ENCODE assay signal across 8 cellular contexts in genomic region chr3:151282921-151283320, GRCh38. TPM values are rescaled to one million over a fixed set of nuclear protein-coding genes. Genes with fewer than 3 reads are reported as not detected.
DNase-seq lines count a peak whose midpoint lies in the region; ATAC-seq and TF ChIP-seq lines count a peak whose summit lies in the region.

No MANE protein-coding gene starts in this region.

- peak; percentile 88 for ATAC-seq in left lung
- peak; percentile 71 to 78 for ATAC-seq in upper lobe of left lung (ENCODE audit: low FRiP score in 2 of 2)
- ATAC-seq in HG03521 (IDR thresholded peaks at IDR 0.05; ENCODE audit: unreplicated experiment): no peak

- H3K9ac ChIP-seq in OCI-LY3 (ENCODE audit: low read length): no peak overlapping the region

- no peak for DNase-seq in activated naive CD4-positive, alpha-beta T cell treated with anti-CD3 and anti-CD28 coated beads, Interleukin-2, amount 10 ng/mL, durations not matched to agents 7 days and 5 days
- no peak for DNase-seq in activated naive CD4-positive, alpha-beta T cell treated with anti-CD3 and anti-CD28 coated beads, Interleukin-2, amount 50 U/mL, for 16 hours
- DNase-seq in HT-29 (ENCODE audit: low spot score): peak; percentile 85
- DNase-seq in cerebellar cortex (ENCODE audit: low spot score): peak; percentile 61
- DNase-seq in left lung: no peak
- no peak for DNase-seq in upper lobe of left lung

- no peak overlapping the region for H2AFZ ChIP-seq in OCI-LY3 (ENCODE audit: low read depth, low read length)

- intact Hi-C loops in left lung (cut with DNase I): loop anchor here in 1 of 2 donors (2.0 to 5.0 kb wide), 2 partner anchors 56 to 116 kb away; no protein-coding TSS in a partner anchor

- CTCF ChIA-PET in activated naive CD4-positive, alpha-beta T cell treated with anti-CD3 and anti-CD28 coated beads, Interleukin-2, amount 10 ng/mL, durations not matched to agents 7 days and 5 days (lab: Charles Lee): interaction anchor here (0.8 to 8.3 kb wide), 13 partner anchors 14 to 556 kb away, joined by 3 to 201 read pairs (median 4); no protein-coding TSS in a partner anchor

- no peak overlapping the region for H3K4me2 ChIP-seq in OCI-LY3 (ENCODE audit: low read length)

- H3K4me1 Mint-ChIP-seq in activated naive CD4-positive, alpha-beta T cell treated with anti-CD3 and anti-CD28 coated beads, Interleukin-2, amount 10 ng/mL, durations not matched to agents 7 days and 5 days: peaks cover 51% of the 10 kb centered on the region

- peak; percentile 80 for TF ChIP-seq CTCF in OCI-LY3 (IDR thresholded peaks at IDR 0.05; ENCODE audit: low read depth, low read length)
- peak; percentile 40 to 61 for TF ChIP-seq CTCF in left lung (IDR thresholded peaks at IDR 0.05)
- TF ChIP-seq CTCF in upper lobe of left lung (IDR thresholded peaks at IDR 0.05): peak; percentile 29 to 76 (median 62)

- H3K27ac ChIP-seq in OCI-LY3 (ENCODE audit: low read length): no peak overlapping the region
- no peak overlapping the region for H3K27ac ChIP-seq in left lung
- H3K27ac ChIP-seq in upper lobe of left lung: no peak overlapping the region

- no peak for TF ChIP-seq POLR2A in upper lobe of left lung (IDR thresholded peaks at IDR 0.05)

- H3K4me3 ChIP-seq in OCI-LY3 (ENCODE audit: low read length): no peak overlapping the region
- no peak overlapping the region for H3K4me3 ChIP-seq in left lung
- no peak overlapping the region for H3K4me3 ChIP-seq in upper lobe of left lung

- H3K4me3 Mint-ChIP-seq in activated naive CD4-positive, alpha-beta T cell treated with anti-CD3 and anti-CD28 coated beads, Interleukin-2, amount 10 ng/mL, durations not matched to agents 7 days and 5 days: no peak overlapping the region

- H3K9me3 ChIP-seq in OCI-LY3 (ENCODE audit: insufficient read depth, low read length) (no peaks in the 10 kb centered on the region), left lung (no peaks in the 10 kb centered on the region), upper lobe of left lung (no peaks in the 10 kb centered on the region)

- WGBS in upper lobe of left lung, 2 donors: 0 to 3% methylated on average over 1 of the region's 1 CpG

- peaks cover 8% of the 10 kb centered on the region for H3K79me2 ChIP-seq in OCI-LY3 (ENCODE audit: low read length)

- H4K20me1 ChIP-seq in OCI-LY3 (ENCODE audit: insufficient read depth, low read length): no peaks in the 10 kb centered on the region

- no peak for TF ChIP-seq EP300 in upper lobe of left lung (IDR thresholded peaks at IDR 0.05)

- H3K27me3 Mint-ChIP-seq in activated naive CD4-positive, alpha-beta T cell treated with anti-CD3 and anti-CD28 coated beads, Interleukin-2, amount 10 ng/mL, durations not matched to agents 7 days and 5 days: no peaks in the 10 kb centered on the region

- H3K27me3 ChIP-seq in OCI-LY3 (ENCODE audit: low read depth, low read length) (no peaks in the 10 kb centered on the region), left lung (no peaks in the 10 kb centered on the region), upper lobe of left lung (no peaks in the 10 kb centered on the region)

- peaks cover 33% of the 10 kb centered on the region for H3K4me1 ChIP-seq in OCI-LY3 (ENCODE audit: low read length)
- H3K4me1 ChIP-seq in left lung: peaks cover 0 to 20% of the 10 kb centered on the region in 2 donors
- H3K4me1 ChIP-seq in upper lobe of left lung: peaks cover 0 to 7% (median 2%) of the 10 kb centered on the region in 4 donors

- H3K9me3 Mint-ChIP-seq in activated naive CD4-positive, alpha-beta T cell treated with anti-CD3 and anti-CD28 coated beads, Interleukin-2, amount 10 ng/mL, durations not matched to agents 7 days and 5 days: no peaks in the 10 kb centered on the region

- H3K27ac Mint-ChIP-seq in activated naive CD4-positive, alpha-beta T cell treated with anti-CD3 and anti-CD28 coated beads, Interleukin-2, amount 10 ng/mL, durations not matched to agents 7 days and 5 days: peak overlapping the region; percentile 72

- no peaks in the 10 kb centered on the region for H3K36me3 Mint-ChIP-seq in activated naive CD4-positive, alpha-beta T cell treated with anti-CD3 and anti-CD28 coated beads, Interleukin-2, amount 10 ng/mL, durations not matched to agents 7 days and 5 days

- H3K36me3 ChIP-seq in OCI-LY3 (replicated peaks; ENCODE audit: low read depth, low read length): no peaks in the 10 kb centered on the region
- no peaks in the 10 kb centered on the region for H3K36me3 ChIP-seq in left lung
- H3K36me3 ChIP-seq in upper lobe of left lung: no peaks in the 10 kb centered on the region

RNA-seq across cellular contexts. Expression of gene P2RY14, which starts 4.6 kb away (rescaled TPM):
- total RNA-seq in HT-29 (2014; rRNA removed; shearing (Covaris generic)): not detected in 2 replicates
- total RNA-seq in left lung: 1 to 10 TPM; 2.4 to 3.6 TPM
- 1 to 10 TPM; 1.7 to 6.2 (median 3.9) TPM for total RNA-seq in upper lobe of left lung

RNA-seq across cellular contexts. Expression of gene GPR87, which starts 33.7 kb away (rescaled TPM):
- total RNA-seq in HT-29 (2014; rRNA removed; shearing (Covaris generic)): 1.8 and 2.6 TPM in 2 replicates
- total RNA-seq in left lung: under 1 TPM; 0.52 to 0.85 TPM
- total RNA-seq in upper lobe of left lung: under 1 TPM in 3 of 6 donors, not detected in 3; 0.30 to 0.69 (median 0.34) TPM

RNA-seq across cellular contexts. Expression of gene P2RY13, which starts 46.4 kb away (rescaled TPM):
- not detected in 2 replicates for total RNA-seq in HT-29 (2014; rRNA removed; shearing (Covaris generic))
- total RNA-seq in left lung: 10 to 100 TPM in 1 of 2 donors, 1 to 10 TPM in 1; 2.2 to 16.4 TPM
- total RNA-seq in upper lobe of left lung: 10 to 100 TPM in 2 of 6 donors, 1 to 10 TPM in 3, under 1 TPM in 1; 0.67 to 13.4 (median 3.2) TPM

Comparison
In these comparisons a context has a peak if more than half of its experiments do, and no peak if none do; other contexts are left out.
1. DNase-seq: peak in HT-29 (single experiment) and cerebellar cortex (single experiment); none in activated naive CD4-positive, alpha-beta T cell treated with anti-CD3 and anti-CD28 coated beads, Interleukin-2, amount 10 ng/mL, durations not matched to agents 7 days and 5 days (single experiment), activated naive CD4-positive, alpha-beta T cell treated with anti-CD3 and anti-CD28 coated beads, Interleukin-2, amount 50 U/mL, for 16 hours (single experiment), left lung (0 of 2) and upper lobe of left lung (0 of 2).
2. Peak in every context shown above with its lines, with median percentiles within 50 percentile points of each other: CTCF ChIP-seq.